Comparison of ENCODE assay signal across 20 cellular contexts in the genomic region with DNA sequence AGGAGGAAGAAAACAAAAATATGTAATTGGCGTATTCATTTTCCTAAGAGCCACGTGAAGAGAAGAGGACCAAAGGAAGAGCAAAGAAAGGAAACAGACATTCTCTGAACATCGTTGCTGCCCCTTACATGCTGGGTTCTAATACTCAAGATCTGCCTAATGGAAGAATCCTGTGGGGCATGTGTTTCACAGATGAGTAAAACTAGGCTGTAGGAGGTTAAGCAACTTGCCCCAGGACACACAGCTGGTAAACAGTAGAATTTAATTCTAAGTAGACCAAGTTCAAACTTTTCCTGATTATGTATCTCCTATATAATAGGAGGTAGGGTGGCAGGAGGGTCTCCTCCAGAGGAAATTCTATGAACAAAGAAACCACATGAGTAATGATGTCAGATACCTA.
"Had no signal": no experiment of that assay in that cellular context is flagged by ENCODE, and none has a peak within 500 bp of the region (broad histone marks: within the 10 kb centered on the region; RNA-seq: fewer than 3 reads in every experiment).

No MANE protein-coding gene starts in this region.

- H3K36me3 ChIP-seq: colonic mucosa, heart right ventricle, neutrophil, right lobe of liver, suprapubic skin, tibial artery, upper lobe of left lung, uterus had no signal

- DNase-seq: colonic mucosa; dermis blood vessel endothelial cell; effector CD4-positive, alpha-beta T cell; endodermal cell; heart right ventricle; hypothalamus; kidney glomerular epithelial cell; mucosa of descending colon; naive thymus-derived CD8-positive, alpha-beta T cell; psoas muscle; retina; right lobe of liver; stimulated activated CD4-positive, alpha-beta T cell treated with anti-CD3 and anti-CD28 coated beads, Interleukin-4, amount 100 ng/mL, for 1 hour; stimulated activated CD8-positive, alpha-beta memory T cell treated with anti-CD3 and anti-CD28 coated beads, Interleukin-4, amount 100 ng/mL, for 48 hours; stimulated activated naive CD8-positive, alpha-beta T cell treated with anti-CD3 and anti-CD28 coated beads, Interleukin-15, Interleukin-2, amounts not matched to agents 100 U/mL and 50 U/mL, for 24 hours; tibial artery; upper lobe of left lung; uterus had no signal

- H3K4me3 ChIP-seq: colonic mucosa, heart right ventricle, mucosa of descending colon, psoas muscle, right lobe of liver, suprapubic skin, tibial artery, upper lobe of left lung, uterus had no signal

- H3K4me1 ChIP-seq: colonic mucosa, psoas muscle, suprapubic skin, upper lobe of left lung, uterus had no signal

- H3K9me3 ChIP-seq: colonic mucosa, heart right ventricle, mucosa of descending colon, neutrophil, psoas muscle, right lobe of liver, suprapubic skin, tibial artery, upper lobe of left lung, uterus had no signal

- H3K27me3 ChIP-seq: colonic mucosa, tibial artery, upper lobe of left lung, uterus had no signal

- H3K27ac ChIP-seq: colonic mucosa, heart right ventricle, neutrophil, psoas muscle, right lobe of liver, suprapubic skin, tibial artery, upper lobe of left lung, uterus had no signal
